1 cellular context compared by ENCODE assay signal in the genomic region with DNA sequence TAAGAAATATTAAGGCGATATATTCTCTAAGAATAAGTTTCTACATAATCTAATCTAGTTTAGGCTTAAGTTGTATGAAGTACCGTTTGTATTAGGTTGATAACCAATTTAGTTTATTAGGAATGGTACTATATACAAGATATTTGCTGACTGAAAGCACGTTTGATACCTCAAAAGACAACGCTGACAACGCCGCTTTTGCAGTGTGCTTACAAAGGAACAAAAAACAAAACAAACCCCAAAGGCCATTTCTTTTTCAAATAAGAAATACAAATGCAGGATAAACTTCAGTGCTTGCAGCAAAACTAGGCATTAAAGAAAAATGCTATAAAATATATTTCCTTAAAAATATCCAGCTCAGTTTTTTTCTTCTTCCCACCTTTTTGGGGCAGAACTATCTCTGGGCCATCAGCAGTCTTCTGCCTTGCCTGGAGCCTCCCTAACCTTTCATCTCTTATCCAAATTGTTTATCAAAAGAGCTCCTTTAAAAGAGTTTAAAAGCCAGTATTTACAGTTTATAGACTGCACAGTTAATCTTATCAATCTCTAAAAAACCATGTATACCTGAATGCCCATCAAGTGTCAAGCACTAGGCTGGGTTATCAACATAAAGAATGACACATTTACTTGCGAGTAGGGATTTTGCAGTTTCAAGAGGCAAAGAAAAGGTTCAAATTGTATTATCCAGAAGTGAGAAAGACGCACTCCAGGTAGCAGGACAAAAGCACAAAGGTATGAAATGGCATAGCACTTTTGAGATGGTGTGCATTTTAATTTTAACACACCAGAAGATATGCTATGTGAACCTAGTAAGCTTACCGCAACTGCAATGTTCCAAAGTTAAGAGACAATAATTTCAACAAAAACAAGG.
TF ChIP-seq lines count a peak whose summit lies in the region.

No MANE protein-coding gene starts in this region.

TF ChIP-seq in endothelial cell of umbilical vein, 7 proteins besides CTCF, POLR2A, EP300 and RAD21 (continued from another document):
- TF ChIP-seq, protein P1, sequence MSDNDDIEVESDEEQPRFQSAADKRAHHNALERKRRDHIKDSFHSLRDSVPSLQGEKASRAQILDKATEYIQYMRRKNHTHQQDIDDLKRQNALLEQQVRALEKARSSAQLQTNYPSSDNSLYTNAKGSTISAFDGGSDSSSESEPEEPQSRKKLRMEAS (IDR thresholded peaks at IDR 0.05; ENCODE audit: insufficient read depth, insufficient read length): no peak
- no peak for TF ChIP-seq POLR2AphosphoS5 (IDR thresholded peaks at IDR 0.05; ENCODE audit: insufficient read depth, low read depth, low read length)
- TF ChIP-seq FOS (IDR thresholded peaks at IDR 0.05; ENCODE audit: borderline replicate concordance, insufficient read depth, low read length): no peak
- no peak for TF ChIP-seq GATA2 (IDR thresholded peaks at IDR 0.05; ENCODE audit: insufficient read depth, insufficient read length, low read depth, low read length)
- no peak for TF ChIP-seq MYC (IDR thresholded peaks at IDR 0.05; ENCODE audit: low read depth, low read length)
